8 cellular contexts compared by ENCODE assay signal in genomic region chr3:161069441-161070251, GRCh38. TPM values are rescaled to one million over a fixed set of nuclear protein-coding genes. Genes with fewer than 3 reads are reported as not detected.
DNase-seq lines count a peak whose midpoint lies in the region; ATAC-seq and TF ChIP-seq lines count a peak whose summit lies in the region.

No MANE protein-coding gene starts in this region.

- H4K8ac ChIP-seq in mesenchymal stem cell (ENCODE audit: low read length) (no peak overlapping the region), mesendoderm (ENCODE audit: low read depth, low read length) (no peak overlapping the region)

- peaks cover 8% of the 10 kb centered on the region for H3K4me1 ChIP-seq in mesenchymal stem cell (ENCODE audit: control insufficient read depth, insufficient read depth, low read depth, low read length)
- no peaks in the 10 kb centered on the region for H3K4me1 ChIP-seq in mesendoderm (ENCODE audit: control insufficient read depth, low read depth, low read length)

- peak overlapping the region; percentile 13 for H3K27ac Mint-ChIP-seq in MCF 10A (ENCODE audit: low read depth, unreplicated experiment)

- H3K36me3 ChIP-seq in mesenchymal stem cell (ENCODE audit: control insufficient read depth in 1 of 2, insufficient read depth in 2 of 2, low read depth in 1 of 2, low read length in 2 of 2) (no peaks in the 10 kb centered on the region), mesendoderm (ENCODE audit: control insufficient read depth, insufficient read depth, low read length) (no peaks in the 10 kb centered on the region)

- H3K27me3 ChIP-seq in mesenchymal stem cell (ENCODE audit: control insufficient read depth in 1 of 2, insufficient read depth in 1 of 2, low read length in 2 of 2) = no peaks in the 10 kb centered on the region
- H3K27me3 ChIP-seq in mesendoderm (ENCODE audit: insufficient read depth, low read length, poor library complexity) = no peaks in the 10 kb centered on the region

- H3K9ac ChIP-seq in mesenchymal stem cell (ENCODE audit: low read length) (no peak overlapping the region), mesendoderm (ENCODE audit: low read length) (no peak overlapping the region)

- peak; percentile 95 for ATAC-seq in GM18505 (IDR thresholded peaks at IDR 0.05; ENCODE audit: unreplicated experiment)
- ATAC-seq in HG02798 (IDR thresholded peaks at IDR 0.05; ENCODE audit: poor library complexity, unreplicated experiment) = peak; percentile 91

- H3K79me2 ChIP-seq in mesendoderm (ENCODE audit: control insufficient read depth, insufficient read depth, low read length) = no peaks in the 10 kb centered on the region

- no peak overlapping the region for H2AFZ ChIP-seq in mesenchymal stem cell (ENCODE audit: low read depth, low read length)

- no peak for TF ChIP-seq POLR2A in GM18505 (IDR thresholded peaks at IDR 0.05; ENCODE audit: borderline replicate concordance, extremely low read depth, insufficient read depth, insufficient read length)

- no peak overlapping the region for H4K91ac ChIP-seq in mesenchymal stem cell (ENCODE audit: low read length)

- no peak overlapping the region for H3K4ac ChIP-seq in mesenchymal stem cell (ENCODE audit: low read depth in 1 of 2, low read length in 2 of 2)
- no peak overlapping the region for H3K4ac ChIP-seq in mesendoderm (ENCODE audit: low read depth, low read length)

- H3K4me3 ChIP-seq in mesenchymal stem cell (ENCODE audit: insufficient read depth in 1 of 2, low read depth in 1 of 2, low read length in 2 of 2) = no peak overlapping the region
- H3K4me3 ChIP-seq in mesendoderm (ENCODE audit: low read length) = no peak overlapping the region

- H3K4me2 ChIP-seq in mesenchymal stem cell (ENCODE audit: low read length, poor library complexity, severe bottlenecking) = no peak overlapping the region
- H3K4me2 ChIP-seq in mesendoderm (ENCODE audit: low read length) = no peak overlapping the region

- H3K18ac ChIP-seq in mesenchymal stem cell (ENCODE audit: low read depth in 1 of 2, low read length in 2 of 2) = peak overlapping the region in 1 of 2 experiments; percentile 69
- no peak overlapping the region for H3K18ac ChIP-seq in mesendoderm (ENCODE audit: low read length)

- peak overlapping the region; percentile 11 for H3K4me3 Mint-ChIP-seq in MCF 10A (ENCODE audit: unreplicated experiment)

- CTCF ChIA-PET in MCF 10A (lab: Yijun Ruan, JAX) = interaction anchor here (0.5 to 1.7 kb wide), 6 partner anchors 9 to 391 kb away, joined by 3 to 6 read pairs (median 3); no protein-coding TSS in a partner anchor

- no peaks in the 10 kb centered on the region for H3K9me3 Mint-ChIP-seq in MCF 10A (ENCODE audit: unreplicated experiment)

- peaks cover 23% of the 10 kb centered on the region for H3K4me1 Mint-ChIP-seq in MCF 10A (ENCODE audit: insufficient read depth, unreplicated experiment)

- peak overlapping the region in 1 of 2 experiments; percentile 68 for H2BK12ac ChIP-seq in mesenchymal stem cell (ENCODE audit: low read length in 2 of 2)

- H3K36me3 Mint-ChIP-seq in MCF 10A (ENCODE audit: insufficient read depth, unreplicated experiment) = no peaks in the 10 kb centered on the region

- H3K23ac ChIP-seq in mesenchymal stem cell (ENCODE audit: low read length in 2 of 2) = no peak overlapping the region
- H3K23ac ChIP-seq in mesendoderm (ENCODE audit: low read length) = no peak overlapping the region

- BruUV-seq in MCF 10A (replicated peaks; lab: Mats Ljungman, UMichigan) = no TSS peak

- no peaks in the 10 kb centered on the region for H3K9me3 ChIP-seq in mesenchymal stem cell (ENCODE audit: control insufficient read depth, low read length)

- H4K5ac ChIP-seq in mesendoderm (ENCODE audit: low read length) = no peak overlapping the region

- no peak overlapping the region for H2BK5ac ChIP-seq in mesenchymal stem cell (ENCODE audit: low read depth, low read length, poor library complexity, severe bottlenecking)
- H2BK5ac ChIP-seq in mesendoderm (ENCODE audit: low read length) = no peak overlapping the region

- no peaks in the 10 kb centered on the region for H3K27me3 Mint-ChIP-seq in MCF 10A (ENCODE audit: insufficient read depth, unreplicated experiment)

- DNase-seq in ACHN (peak; percentile 5), NCI-H187 treated with DMSO at 0.1 percent for 48 hours (lab: John Stamatoyannopoulos, UW) (peak; percentile 72), MCF 10A (ENCODE audit: unreplicated experiment) (peak; percentile 92), mesenchymal stem cell (peak; percentile 48), mesendoderm (no peak)
- no peak for DNase-seq in stimulated activated CD4-positive, alpha-beta T cell treated with anti-CD3 and anti-CD28 coated beads, Interleukin-15, amount 100 ng/mL, for 24 hours

- no peak for TF ChIP-seq CTCF in MCF 10A (IDR thresholded peaks at IDR 0.05; ENCODE audit: unreplicated experiment)

- H3K27ac ChIP-seq in mesenchymal stem cell (ENCODE audit: low read length, poor library complexity, severe bottlenecking) (no peak overlapping the region), mesendoderm (ENCODE audit: low read depth, low read length) (no peak overlapping the region)

- H2AK5ac ChIP-seq in mesenchymal stem cell (ENCODE audit: low read length, severe bottlenecking) = no peak overlapping the region
- no peak overlapping the region for H2AK5ac ChIP-seq in mesendoderm (ENCODE audit: low read length)

- in situ Hi-C loops in ACHN (cut with HindIII; ENCODE audit: low pct_ligation_motif_present, low pct_unique_long_range_greater_than_20kb, low sequenced_read_pairs) = no loop called here

- H2BK120ac ChIP-seq in mesenchymal stem cell (ENCODE audit: low read depth, low read length) (no peak overlapping the region), mesendoderm (ENCODE audit: low read depth, low read length) (no peak overlapping the region)

- POLR2A ChIA-PET in MCF 10A (lab: Yijun Ruan, JAX) = interaction anchor here (0.8 to 1.6 kb wide), 3 partner anchors 27 to 151 kb away, joined by 3 to 5 read pairs (median 3); partner anchors contain the start of gene NMD3

- peak overlapping the region in 1 of 2 experiments; percentile 88 for H3K14ac ChIP-seq in mesenchymal stem cell (ENCODE audit: low read length in 2 of 2)

- intact Hi-C loops in MCF 10A (cut with micrococcal nuclease) = no loop called here

- H2BK15ac ChIP-seq in mesenchymal stem cell (ENCODE audit: low read depth, poor library complexity, severe bottlenecking) (no peak overlapping the region), mesendoderm (replicated peaks; ENCODE audit: low read depth) (no peak overlapping the region)

- 73% methylated on average over 4 of the region's 5 CpGs for WGBS in mesenchymal stem cell
- no CpG with 5 or more reads among the region's 5 CpGs for WGBS in mesendoderm (ENCODE audit: extremely low coverage, insufficient coverage, low lambda C conversion rate)

- H3K79me1 ChIP-seq in mesenchymal stem cell (replicated peaks; ENCODE audit: low read length, poor library complexity, severe bottlenecking) (no peaks in the 10 kb centered on the region), mesendoderm (ENCODE audit: low read length) (no peaks in the 10 kb centered on the region)

- H3K56ac ChIP-seq in mesendoderm (ENCODE audit: low read length) = no peak overlapping the region

RNA-seq across cellular contexts. Expression of gene B3GALNT1, which starts 35.5 kb away (rescaled TPM):
- 3.0 and 3.6 TPM in 2 replicates for total RNA-seq in MCF 10A (2022)
- polyA plus RNA-seq in mesenchymal stem cell (2013, experiment 1 of 2) = 16.9 TPM
- polyA plus RNA-seq in mesenchymal stem cell (2013, experiment 2 of 2) = 17.0 TPM
- polyA plus RNA-seq in mesendoderm (2013, experiment 1 of 2) = 8.9 TPM
- 8.4 TPM for polyA plus RNA-seq in mesendoderm (2013, experiment 2 of 2)

Comparison
In these comparisons a context has a peak if more than half of its experiments do, and no peak if none do; other contexts are left out.
1. DNase-seq: peak in ACHN (single experiment), NCI-H187 treated with DMSO at 0.1 percent for 48 hours (single experiment), MCF 10A (single experiment) and mesenchymal stem cell (single experiment); none in mesendoderm (single experiment) and stimulated activated CD4-positive, alpha-beta T cell treated with anti-CD3 and anti-CD28 coated beads, Interleukin-15, amount 100 ng/mL, for 24 hours (single experiment).